8 cellular contexts compared by ENCODE assay signal in genomic region chr15:78750974-78751601, GRCh38.
DNase-seq lines count a peak whose midpoint lies in the region; ATAC-seq lines count a peak whose summit lies in the region.
"Not testable (repeated sequence)": the region's sequence is repeated elsewhere in the genome, so short reads cannot be mapped to it uniquely, and the experiment has no call there.

No MANE protein-coding gene starts in this region.

- peaks cover 14 to 54% (median 48%) of the 10 kb centered on the region in 10 experiments for H3K4me1 ChIP-seq in BLaER1 treated with 17β-estradiol and CSF1 and Interleukin-3, amounts not matched to agents 10 nM and 100 nM

- H3K27me3 ChIP-seq in BLaER1 treated with 17β-estradiol and CSF1 and Interleukin-3, amounts not matched to agents 10 nM and 100 nM = not testable (repeated sequence)

- H3K9me3 ChIP-seq in BLaER1 treated with 17β-estradiol and CSF1 and Interleukin-3, amounts not matched to agents 10 nM and 100 nM (replicated peaks in 1 of 11) = not testable (repeated sequence)

- peak; percentile 43 for DNase-seq in NCI-H524 treated with DMSO at 0.1 percent for 48 hours (lab: John Stamatoyannopoulos, UW)
- peak; percentile 96 for DNase-seq in activated CD4-positive, alpha-beta T cell treated with anti-CD3 and anti-CD28 coated beads for 48 hours
- DNase-seq in cerebellar nuclear complex (lab: John Stamatoyannopoulos, UW) = peak; percentile 18 to 37
- DNase-seq in left kidney (ENCODE audit: low read depth, low spot score) = peak; percentile 96
- DNase-seq in stimulated activated CD4-positive, alpha-beta T cell treated with anti-CD3 and anti-CD28 coated beads, Interleukin-2, amount 100 ng/mL, for 24 hours = peak; percentile 93 to 96

- not testable (repeated sequence) for H4K20me1 ChIP-seq in BLaER1 treated with 17β-estradiol and CSF1 and Interleukin-3, amounts not matched to agents 10 nM and 100 nM

- peak; percentile 85 for ATAC-seq in GM19438 (IDR thresholded peaks at IDR 0.05; ENCODE audit: low read depth, unreplicated experiment)
- peak; percentile 88 for ATAC-seq in HG03460 (IDR thresholded peaks at IDR 0.05; ENCODE audit: unreplicated experiment)

- H3K36me3 ChIP-seq in BLaER1 treated with 17β-estradiol and CSF1 and Interleukin-3, amounts not matched to agents 10 nM and 100 nM = not testable (repeated sequence)

- H3K4me3 ChIP-seq in BLaER1 treated with 17β-estradiol and CSF1 and Interleukin-3, amounts not matched to agents 10 nM and 100 nM = not testable (repeated sequence)

- H3K9ac ChIP-seq in BLaER1 treated with 17β-estradiol and CSF1 and Interleukin-3, amounts not matched to agents 10 nM and 100 nM = not testable (repeated sequence)

- H3K4me2 ChIP-seq in BLaER1 treated with 17β-estradiol and CSF1 and Interleukin-3, amounts not matched to agents 10 nM and 100 nM = peak overlapping the region; percentile 24 to 77 (median 46); a peak in 19 of 22 replicates

- not testable (repeated sequence) for H3K27ac ChIP-seq in BLaER1 treated with 17β-estradiol and CSF1 and Interleukin-3, amounts not matched to agents 10 nM and 100 nM

Comparison
In these comparisons a context has a peak if more than half of its experiments do, and no peak if none do; other contexts are left out.
1. DNase-seq: peak in every context shown above with its lines; median percentile 96 in activated CD4-positive, alpha-beta T cell treated with anti-CD3 and anti-CD28 coated beads for 48 hours; 96 in left kidney; 94 in stimulated activated CD4-positive, alpha-beta T cell treated with anti-CD3 and anti-CD28 coated beads, Interleukin-2, amount 100 ng/mL, for 24 hours; 43 in NCI-H524 treated with DMSO at 0.1 percent for 48 hours; 28 in cerebellar nuclear complex.